Comparison of ENCODE assay signal across 17 cellular contexts in the genomic region with DNA sequence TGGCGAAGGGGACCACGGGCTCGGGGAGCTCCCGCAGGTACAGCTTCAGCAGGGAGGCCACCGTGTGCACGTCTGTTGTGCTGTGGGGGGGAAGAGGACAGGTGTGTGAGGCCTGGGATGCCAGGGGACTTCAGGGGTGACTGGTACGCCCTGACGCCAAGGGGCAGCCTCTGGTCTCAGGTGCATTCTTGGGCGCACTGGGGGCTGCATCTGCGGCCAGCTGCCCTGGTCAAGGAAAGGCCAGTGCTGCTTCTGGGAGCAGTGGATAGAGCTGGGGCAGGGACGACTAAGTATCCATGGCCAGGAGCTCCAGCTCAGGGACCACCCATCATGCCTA.
DNase-seq lines count a peak whose midpoint lies in the region; ATAC-seq and TF ChIP-seq lines count a peak whose summit lies in the region.
"Had no signal": no experiment of that assay in that cellular context is flagged by ENCODE, and none has a peak within 500 bp of the region (broad histone marks: within the 10 kb centered on the region; RNA-seq: fewer than 3 reads in every experiment).

No MANE protein-coding gene starts in this region.

- H3K4me3 ChIP-seq in thyroid gland (replicated peaks in 1 of 3): no peak overlapping the region
- H3K4me3 ChIP-seq: A549 had no signal

- peak overlapping the region in 2 of 3 donors; percentile 53 to 73 for H3K27ac ChIP-seq in thyroid gland
- H3K27ac ChIP-seq: A549 had no signal

- H3K9me3 Mint-ChIP-seq in activated naive CD4-positive, alpha-beta T cell treated with anti-CD3 and anti-CD28 coated beads, Interleukin-2, amount 10 ng/mL, durations not matched to agents 7 days and 5 days: no peaks in the 10 kb centered on the region
- H3K9me3 Mint-ChIP-seq in chondrocyte (ENCODE audit: low read depth): no peaks in the 10 kb centered on the region
- H3K9me3 Mint-ChIP-seq: CD4-positive, alpha-beta T cell; IgD-negative memory B cell had no signal

- WGBS in thyroid gland, 2 donors: 84 to 100% methylated on average over 4 to 10 of the region's 11 CpGs

- TF ChIP-seq CTCF in chondrocyte (IDR thresholded peaks at IDR 0.05) (no peak), thyroid gland (IDR thresholded peaks at IDR 0.05) (no peak)

- intact Hi-C loops in thyroid gland (cut with DNase I): no loop called here
- intact Hi-C loops in Right ventricle myocardium superior (cut with DNase I): no loop called here

- no peaks in the 10 kb centered on the region for H3K36me3 ChIP-seq in thyroid gland

- ATAC-seq in HG03378 (IDR thresholded peaks at IDR 0.05; ENCODE audit: unreplicated experiment) (no peak), Right ventricle myocardium superior (ENCODE audit: poor library complexity) (no peak)
- ATAC-seq: A549 had no signal

- no peak overlapping the region for H3K27ac Mint-ChIP-seq in activated naive CD4-positive, alpha-beta T cell treated with anti-CD3 and anti-CD28 coated beads, Interleukin-2, amount 10 ng/mL, durations not matched to agents 7 days and 5 days
- no peak overlapping the region for H3K27ac Mint-ChIP-seq in chondrocyte (ENCODE audit: unreplicated experiment)
- H3K27ac Mint-ChIP-seq: CD4-positive, alpha-beta T cell; IgD-negative memory B cell had no signal

- no peaks in the 10 kb centered on the region for H3K9me3 ChIP-seq in thyroid gland
- H3K9me3 ChIP-seq: A549 had no signal

- peaks cover 4% of the 10 kb centered on the region for H3K27me3 Mint-ChIP-seq in activated naive CD4-positive, alpha-beta T cell treated with anti-CD3 and anti-CD28 coated beads, Interleukin-2, amount 10 ng/mL, durations not matched to agents 7 days and 5 days
- H3K27me3 Mint-ChIP-seq in chondrocyte (ENCODE audit: low read depth): no peaks in the 10 kb centered on the region
- H3K27me3 Mint-ChIP-seq: CD4-positive, alpha-beta T cell had no signal

- H3K27me3 ChIP-seq in thyroid gland: no peaks in the 10 kb centered on the region

- H3K4me3 Mint-ChIP-seq in activated naive CD4-positive, alpha-beta T cell treated with anti-CD3 and anti-CD28 coated beads, Interleukin-2, amount 10 ng/mL, durations not matched to agents 7 days and 5 days: no peak overlapping the region
- H3K4me3 Mint-ChIP-seq in chondrocyte (ENCODE audit: unreplicated experiment): no peak overlapping the region
- H3K4me3 Mint-ChIP-seq: CD4-positive, alpha-beta T cell; IgD-negative memory B cell had no signal

- peaks cover 22 to 40% of the 10 kb centered on the region in 2 donors for H3K4me1 ChIP-seq in thyroid gland
- H3K4me1 ChIP-seq: A549 had no signal

- no peaks in the 10 kb centered on the region for H3K36me3 Mint-ChIP-seq in activated naive CD4-positive, alpha-beta T cell treated with anti-CD3 and anti-CD28 coated beads, Interleukin-2, amount 10 ng/mL, durations not matched to agents 7 days and 5 days
- H3K36me3 Mint-ChIP-seq in chondrocyte (ENCODE audit: low read depth): no peaks in the 10 kb centered on the region
- H3K36me3 Mint-ChIP-seq: IgD-negative memory B cell had no signal

- CTCF ChIA-PET in activated naive CD4-positive, alpha-beta T cell treated with anti-CD3 and anti-CD28 coated beads, Interleukin-2, amount 10 ng/mL, durations not matched to agents 7 days and 5 days (lab: Charles Lee): interaction anchor here (1.6 kb wide), 1 partner anchor 10 kb away, joined by 3 read pairs; no protein-coding TSS in a partner anchor

- H3K4me1 Mint-ChIP-seq in activated naive CD4-positive, alpha-beta T cell treated with anti-CD3 and anti-CD28 coated beads, Interleukin-2, amount 10 ng/mL, durations not matched to agents 7 days and 5 days: no peaks in the 10 kb centered on the region
- H3K4me1 Mint-ChIP-seq in chondrocyte (ENCODE audit: low read depth): peaks cover 6% of the 10 kb centered on the region

- no peak for TF ChIP-seq POLR2A in thyroid gland (IDR thresholded peaks at IDR 0.05)

- DNase-seq in activated naive CD4-positive, alpha-beta T cell treated with anti-CD3 and anti-CD28 coated beads, Interleukin-2, amount 10 ng/mL, durations not matched to agents 7 days and 5 days: peak; percentile 5
- DNase-seq in activated naive CD4-positive, alpha-beta T cell treated with anti-CD3 and anti-CD28 coated beads, Interleukin-2, amount 50 U/mL, for 16 hours: no peak
- DNase-seq in chondrocyte (ENCODE audit: low spot score) (peak; percentile 68), mesenteric fat pad (ENCODE audit: low spot score) (peak; percentile 53), thyroid gland (no peak), SIG-M5 treated with dmso at 0.1 percent for 504 hours (lab: John Stamatoyannopoulos, UW; ENCODE audit: unreplicated experiment) (no peak), Right ventricle myocardium superior (no peak)
- DNase-seq: HCEC 1CT, NCI-H1417 treated with DMSO at 0.1 percent for 48 hours, NCI-H2029, NCI-H510A, NCI-H82, SHP77 had no signal

Comparison
In these comparisons a context has a peak if more than half of its experiments do, and no peak if none do; other contexts are left out.
1. DNase-seq: peak in activated naive CD4-positive, alpha-beta T cell treated with anti-CD3 and anti-CD28 coated beads, Interleukin-2, amount 10 ng/mL, durations not matched to agents 7 days and 5 days (single experiment), chondrocyte (single experiment) and mesenteric fat pad (single experiment); none in activated naive CD4-positive, alpha-beta T cell treated with anti-CD3 and anti-CD28 coated beads, Interleukin-2, amount 50 U/mL, for 16 hours (single experiment), thyroid gland (0 of 2), SIG-M5 treated with dmso at 0.1 percent for 504 hours (single experiment) and Right ventricle myocardium superior (single experiment).